Comparison of ENCODE assay signal across 8 cellular contexts in genomic region chr2:130181880-130182682, GRCh38. TPM values are rescaled to one million over a fixed set of nuclear protein-coding genes. Genes with fewer than 3 reads are reported as not detected.
DNase-seq lines count a peak whose midpoint lies in the region; ATAC-seq and TF ChIP-seq lines count a peak whose summit lies in the region.
"Not testable (repeated sequence)": the region's sequence is repeated elsewhere in the genome, so short reads cannot be mapped to it uniquely, and the experiment has no call there.

A gene with protein sequence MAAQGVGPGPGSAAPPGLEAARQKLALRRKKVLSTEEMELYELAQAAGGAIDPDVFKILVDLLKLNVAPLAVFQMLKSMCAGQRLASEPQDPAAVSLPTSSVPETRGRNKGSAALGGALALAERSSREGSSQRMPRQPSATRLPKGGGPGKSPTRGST (plus strand): TSS chr2:130182262. CDS start chr2:130182283, 21 bp downstream.

- not testable (repeated sequence) for H3K27me3 ChIP-seq in WERI-Rb-1 (ENCODE audit: insufficient read depth, low read depth, severe bottlenecking); breast epithelium

- TF ChIP-seq POLR2A in breast epithelium (IDR thresholded peaks at IDR 0.05) = not testable (repeated sequence)

- TF ChIP-seq CTCF in WERI-Rb-1 (IDR thresholded peaks at IDR 0.05; ENCODE audit: low read depth, low read length) (peak; percentile 71), breast epithelium (IDR thresholded peaks at IDR 0.05) (peak; percentile 37 to 82 (median 40))

- H3K4me3 ChIP-seq in WERI-Rb-1 (ENCODE audit: low read depth, low read length) = peak within 1 kb of the TSS; percentile 90
- H3K4me3 ChIP-seq in breast epithelium = peak within 1 kb of the TSS; percentile 79 to 97 (median 93)

- peak; percentile 94 for DNase-seq in AG08396 (ENCODE audit: low spot score)
- DNase-seq in NCI-H2196 treated with DMSO at 0.1 percent for 48 hours (lab: John Stamatoyannopoulos, UW; ENCODE audit: unreplicated experiment) = peak; percentile 68
- peak; percentile 89 for DNase-seq in WERI-Rb-1
- peak; percentile 67 to 82 for DNase-seq in breast epithelium (ENCODE audit: low spot score in 2 of 2)
- peak; percentile 88 for DNase-seq in iPS-NIHi7 (ENCODE audit: extremely low spot score)
- DNase-seq in smooth muscle cell of the brain vasculature (ENCODE audit: low read depth, low spot score) = peak; percentile 41

- H3K9me3 ChIP-seq in WERI-Rb-1 (ENCODE audit: severe bottlenecking); breast epithelium: not testable (repeated sequence)

- intact Hi-C loops in breast epithelium (cut with DNase I; ENCODE audit: low total_unique reads) = loop anchor here (10.0 kb wide), 1 partner anchor 1303 kb away; no protein-coding TSS in a partner anchor

- peaks cover 11% of the 10 kb centered on the region for H3K36me3 ChIP-seq in WERI-Rb-1
- not testable (repeated sequence) for H3K36me3 ChIP-seq in breast epithelium

- H3K27ac ChIP-seq in WERI-Rb-1 (peak within 1 kb of the TSS; percentile 95), breast epithelium (peak within 1 kb of the TSS; percentile 91 to 92)

- ATAC-seq in GM18907 (IDR thresholded peaks at IDR 0.05; ENCODE audit: unreplicated experiment) (peak; percentile 86), HG03139 (IDR thresholded peaks at IDR 0.05; ENCODE audit: unreplicated experiment) (peak; percentile 75)

- not testable (repeated sequence) for H3K4me1 ChIP-seq in breast epithelium

RNA-seq across cellular contexts. Expression of the gene that starts here (rescaled TPM):
- 10 to 100 TPM; 91.0 to 99.9 (median 97.3) TPM for total RNA-seq in breast epithelium

Comparison
In these comparisons a context has a peak if more than half of its experiments do, and no peak if none do; other contexts are left out.
1. Peak in every context shown above with its lines: DNase-seq, ATAC-seq, H3K4me3 ChIP-seq and H3K27ac ChIP-seq.
2. DNase-seq: peak in every context shown above with its lines; median percentile 94 in AG08396; 89 in WERI-Rb-1; 88 in iPS-NIHi7; 74 in breast epithelium; 68 in NCI-H2196 treated with DMSO at 0.1 percent for 48 hours; 41 in smooth muscle cell of the brain vasculature.